16 cellular contexts compared by ENCODE assay signal in genomic region chr11:72637926-72638325, GRCh38. TPM values are rescaled to one million over a fixed set of nuclear protein-coding genes. Genes with fewer than 3 reads are reported as not detected.
DNase-seq lines count a peak whose midpoint lies in the region; ATAC-seq and TF ChIP-seq lines count a peak whose summit lies in the region.
"Had no signal": no experiment of that assay in that cellular context is flagged by ENCODE, and none has a peak within 500 bp of the region (broad histone marks: within the 10 kb centered on the region; RNA-seq: fewer than 3 reads in every experiment).

No MANE protein-coding gene starts in this region.

- no peaks in the 10 kb centered on the region for H3K4me1 ChIP-seq in HEK293 (ENCODE audit: control insufficient read depth, insufficient read depth, low read length)

- no peaks in the 10 kb centered on the region for H3K9me3 Mint-ChIP-seq in endothelial cell (ENCODE audit: unreplicated experiment)

- CTCF ChIA-PET in HEK293 (lab: Yijun Ruan, JAX), result interaction anchor here (0.8 to 1.8 kb wide), 4 partner anchors 39 to 669 kb away, joined by 3 to 10 read pairs (median 6); no protein-coding TSS in a partner anchor

- TF ChIP-seq CTCF in HEK293 (tag by site-specific recombination; IDR thresholded peaks at IDR 0.05) (no peak), endothelial cell (IDR thresholded peaks at IDR 0.05; ENCODE audit: unreplicated experiment) (no peak)

- DNase-seq in DMS 273 (lab: John Stamatoyannopoulos, UW; ENCODE audit: unreplicated experiment), result peak; percentile 57
- DNase-seq in DMS 273 treated with DMSO at 0.1 percent for 48 hours (lab: John Stamatoyannopoulos, UW), result no peak
- peak; percentile 79 for DNase-seq in NCI-H446 treated with DMSO at 0.1 percent for 48 hours (lab: John Stamatoyannopoulos, UW)
- no peak for DNase-seq in endothelial cell (ENCODE audit: low spot score)
- DNase-seq in sciatic nerve (ENCODE audit: low spot score), result no peak
- no peak for DNase-seq in NCI-H2107 treated with DMSO at 0.1 percent for 48 hours (lab: John Stamatoyannopoulos, UW; ENCODE audit: unreplicated experiment)
- DNase-seq: DMS79 treated with DMSO at 0.1 percent for 48 hours, GF-D8, NCI-H1105 treated with DMSO at 0.1 percent for 48 hours, RPMI8226, SJCRH30 had no signal

- no peak overlapping the region for H3K27ac Mint-ChIP-seq in endothelial cell (ENCODE audit: unreplicated experiment)

- peaks cover 51% of the 10 kb centered on the region for H3K4me1 Mint-ChIP-seq in endothelial cell (ENCODE audit: unreplicated experiment)

- intact Hi-C loops in sciatic nerve (cut with DNase I), result loop anchor here (10.0 kb wide), 1 partner anchor 1933 kb away; no protein-coding TSS in a partner anchor

- H3K27me3 Mint-ChIP-seq in endothelial cell (ENCODE audit: unreplicated experiment), result peaks cover 15% of the 10 kb centered on the region

- no peaks in the 10 kb centered on the region for H3K36me3 ChIP-seq in HEK293 (ENCODE audit: control insufficient read depth in 2 of 2, insufficient read depth in 1 of 2, low read length in 2 of 2)
- H3K36me3 ChIP-seq: BLaER1 treated with 17β-estradiol and CSF1 and Interleukin-3, amounts not matched to agents 10 nM and 100 nM; SJCRH30 had no signal

- no peak overlapping the region for H3K27ac ChIP-seq in HEK293 (ENCODE audit: extremely low read depth, low read depth, low read length)
- H3K27ac ChIP-seq: 22Rv1; BLaER1 treated with 17β-estradiol and CSF1 and Interleukin-3, amounts not matched to agents 10 nM and 100 nM; KMS-11; SJCRH30 had no signal

- no peaks in the 10 kb centered on the region for H3K9me3 ChIP-seq in HEK293 (ENCODE audit: control insufficient read depth, insufficient read depth, low read depth, low read length)
- H3K9me3 ChIP-seq: BLaER1 treated with 17β-estradiol and CSF1 and Interleukin-3, amounts not matched to agents 10 nM and 100 nM; SJCRH30 had no signal

- POLR2A ChIA-PET in HEK293 (lab: Yijun Ruan, JAX), result no interaction called here

- H3K4me3 ChIP-seq in HEK293 (ENCODE audit: low read depth, low read length), result no peak overlapping the region
- H3K4me3 ChIP-seq: BLaER1 treated with 17β-estradiol and CSF1 and Interleukin-3, amounts not matched to agents 10 nM and 100 nM; SJCRH30 had no signal

- ATAC-seq in sciatic nerve (no peak), GM19023 (IDR thresholded peaks at IDR 0.05; ENCODE audit: unreplicated experiment) (no peak)

- peak overlapping the region; percentile 29 for H3K4me3 Mint-ChIP-seq in endothelial cell (ENCODE audit: unreplicated experiment)

- no peaks in the 10 kb centered on the region for H3K36me3 Mint-ChIP-seq in endothelial cell (ENCODE audit: low read depth, unreplicated experiment)

TF ChIP-seq in HEK293, 187 proteins besides CTCF, POLR2A, EP300 and RAD21:
- TF ChIP-seq ZIC2 (tag by site-specific recombination; IDR thresholded peaks at IDR 0.05) (peak; percentile 66), ZNF677 (tag by site-specific recombination; IDR thresholded peaks at IDR 0.05) (no peak), ZNF449 (tag by site-specific recombination; IDR thresholded peaks at IDR 0.05) (peak; percentile 57; the same call in 1 of the 2 replicates)

RNA-seq across cellular contexts. Expression of gene PDE2A, which starts 36.3 kb away (rescaled TPM):
- total RNA-seq in endothelial cell (ENCODE audit: unreplicated experiment) (65.9 TPM), sciatic nerve (74.4 TPM)

Comparison
In these comparisons a context has a peak if more than half of its experiments do, and no peak if none do; other contexts are left out.
1. DNase-seq: peak in DMS 273 (single experiment) and NCI-H446 treated with DMSO at 0.1 percent for 48 hours (single experiment); none in DMS 273 treated with DMSO at 0.1 percent for 48 hours (single experiment), endothelial cell (single experiment), sciatic nerve (single experiment) and NCI-H2107 treated with DMSO at 0.1 percent for 48 hours (single experiment).